8 cellular contexts compared by ENCODE assay signal in the genomic region with DNA sequence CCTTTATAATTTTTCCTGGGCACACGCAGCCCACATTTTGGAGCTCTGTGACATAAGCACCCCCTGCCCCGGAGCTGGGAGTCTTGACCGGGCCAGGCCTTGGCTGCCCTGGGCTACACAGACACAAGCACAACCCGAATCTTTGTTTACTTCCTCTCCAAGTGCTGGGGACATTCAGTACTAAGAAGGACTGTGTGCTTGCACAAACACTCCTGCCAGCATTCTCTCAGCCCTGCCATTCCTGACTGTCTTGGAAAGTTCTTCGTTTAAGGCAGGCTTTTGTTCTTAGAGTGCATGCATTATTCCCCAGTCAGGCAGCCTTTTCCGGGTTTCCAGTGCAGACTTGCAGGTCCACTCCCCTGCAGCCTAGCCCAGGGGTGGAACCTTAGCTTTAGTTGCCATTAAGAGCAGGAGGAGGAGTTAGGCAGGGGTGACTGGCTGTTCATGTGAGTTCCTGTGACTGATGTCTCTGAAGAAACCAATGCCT. TPM values are rescaled to one million over a fixed set of nuclear protein-coding genes. Genes with fewer than 3 reads are reported as not detected.
DNase-seq lines count a peak whose midpoint lies in the region; ATAC-seq and TF ChIP-seq lines count a peak whose summit lies in the region.

No MANE protein-coding gene starts in this region.

- peak; percentile 87 for ATAC-seq in Right ventricle myocardium superior (ENCODE audit: poor library complexity)
- ATAC-seq in GM19452 (IDR thresholded peaks at IDR 0.05; ENCODE audit: unreplicated experiment) = no peak
- ATAC-seq in GM21381 (IDR thresholded peaks at IDR 0.05; ENCODE audit: unreplicated experiment) = no peak
- ATAC-seq in GM21619 (IDR thresholded peaks at IDR 0.05; ENCODE audit: unreplicated experiment) = no peak

- H3K27ac ChIP-seq in C4-2B = peak overlapping the region; percentile 65
- H3K27ac ChIP-seq in HUES64 (ENCODE audit: low read depth, low read length) = peak overlapping the region; percentile 84
- peak overlapping the region; percentile 77 for H3K27ac ChIP-seq in VCaP

- H3K9ac ChIP-seq in HUES64 (ENCODE audit: low read depth, low read length) = peak overlapping the region; percentile 51; the same call in 1 of the 2 replicates

- H3K9me3 ChIP-seq in HUES64 (ENCODE audit: insufficient read depth, low read depth, low read length) = no peaks in the 10 kb centered on the region

- H3K36me3 ChIP-seq in HUES64 (ENCODE audit: insufficient read depth, low read length) = no peaks in the 10 kb centered on the region

- intact Hi-C loops in Right ventricle myocardium superior (cut with DNase I) = no loop called here

- peaks cover 42% of the 10 kb centered on the region for H3K4me1 ChIP-seq in HUES64 (ENCODE audit: insufficient read depth, low read length)

- 28% methylated on average over 6 of the region's 6 CpGs for WGBS in HUES64

- H3K27me3 ChIP-seq in HUES64 (ENCODE audit: insufficient read depth, low read length) = no peaks in the 10 kb centered on the region

- H3K4me3 ChIP-seq in HUES64 (ENCODE audit: low read length) = no peak overlapping the region

- TF ChIP-seq CTCF in C4-2B (conservative IDR thresholded peaks at IDR 0.05) (no peak), VCaP (conservative IDR thresholded peaks at IDR 0.05) (no peak)

- peak; percentile 87 for DNase-seq in Right ventricle myocardium superior
- peak; percentile 53 for DNase-seq in occipital lobe (lab: John Stamatoyannopoulos, UW)

RNA-seq across cellular contexts. Expression of a gene that starts 28.6 kb away (rescaled TPM):
- polyA plus RNA-seq in HUES64 (2013, experiment 1 of 2) = 8.5 TPM
- 8.0 TPM for polyA plus RNA-seq in HUES64 (2013, experiment 2 of 2)
- total RNA-seq in Right ventricle myocardium superior (32.4 TPM), occipital lobe (56.0 TPM)
